In the genomic region with DNA sequence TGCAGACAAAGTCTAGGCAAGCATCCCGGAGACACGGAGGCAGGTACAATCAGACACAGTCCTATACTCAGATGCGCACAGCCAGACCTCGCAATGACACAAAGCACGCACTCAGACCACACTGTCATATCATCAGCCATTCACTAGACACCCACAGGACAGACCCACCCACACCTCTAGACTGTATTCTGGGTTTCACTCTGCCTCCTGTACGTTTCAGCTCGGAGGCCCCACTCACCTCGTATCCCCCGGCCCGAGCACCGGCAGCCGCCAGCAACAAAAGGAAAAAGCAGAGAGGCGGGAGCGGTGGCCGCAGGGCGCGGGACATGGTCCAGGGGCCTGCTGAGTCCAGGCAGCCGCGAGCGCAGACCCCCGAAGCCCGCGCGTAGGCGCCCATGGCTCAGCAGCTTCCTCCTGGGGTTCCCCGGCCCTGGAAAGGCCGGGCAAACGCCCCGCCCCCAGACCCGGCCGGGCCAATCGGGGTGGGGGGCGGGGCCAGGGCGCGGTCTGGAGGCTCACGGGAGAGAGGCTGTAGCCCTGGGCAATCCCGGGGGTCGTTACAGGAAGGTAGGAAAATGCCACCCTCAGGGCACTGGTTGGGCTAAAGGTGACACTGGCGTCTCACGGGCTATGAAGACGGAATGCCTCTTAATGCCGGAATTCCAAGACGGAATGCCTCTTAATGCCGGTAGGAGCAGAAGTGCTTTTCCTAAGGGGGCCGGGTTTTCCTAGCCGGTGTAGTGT, we compare ENCODE assay signal across 8 cellular contexts. TPM values are rescaled to one million over a fixed set of nuclear protein-coding genes. Genes with fewer than 3 reads are reported as not detected.
A peak's percentile ranks its signal among the peaks of the same experiment; 100 is the strongest.
DNase-seq lines count a peak whose midpoint lies in the region; ATAC-seq and TF ChIP-seq lines count a peak whose summit lies in the region.

Gene MAN2B1, minus strand, starts transcription at position 438 of the 744 bp plus-strand sequence. Its CDS starts 41 bp downstream, at position 397.
A gene with protein sequence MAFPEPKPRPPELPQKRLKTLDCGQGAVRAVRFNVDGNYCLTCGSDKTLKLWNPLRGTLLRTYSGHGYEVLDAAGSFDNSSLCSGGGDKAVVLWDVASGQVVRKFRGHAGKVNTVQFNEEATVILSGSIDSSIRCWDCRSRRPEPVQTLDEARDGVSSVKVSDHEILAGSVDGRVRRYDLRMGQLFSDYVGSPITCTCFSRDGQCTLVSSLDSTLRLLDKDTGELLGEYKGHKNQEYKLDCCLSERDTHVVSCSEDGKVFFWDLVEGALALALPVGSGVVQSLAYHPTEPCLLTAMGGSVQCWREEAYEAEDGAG (plus strand): TSS at position 503 of the 744 bp plus-strand sequence. CDS start 2,984 bp downstream, outside the sequence.

- DNase-seq in A172 (ENCODE audit: low spot score): peak; percentile 52
- peak; percentile 67 for DNase-seq in HT-29 (ENCODE audit: low spot score)
- DNase-seq in activated CD8-positive, alpha-beta memory T cell treated with anti-CD3 and anti-CD28 coated beads, Interleukin-2, amount 50 U/mL, for 48 hours: peak; percentile 91
- peak; percentile 96 for DNase-seq in epidermal melanocyte (ENCODE audit: insufficient read length, low spot score)
- DNase-seq in stimulated activated CD8-positive, alpha-beta memory T cell treated with anti-CD3 and anti-CD28 coated beads, Interleukin-2, amount 100 ng/mL, for 48 hours (ENCODE audit: low read depth in 2 of 2): peak; percentile 72 to 83

- peaks cover 43% of the 10 kb centered on the region for H3K4me1 ChIP-seq in OCI-LY1 (ENCODE audit: insufficient read depth, low read length, severe bottlenecking)
- peaks cover 59% of the 10 kb centered on the region for H3K4me1 ChIP-seq in mononuclear cell (ENCODE audit: insufficient read depth, low read length)

- peak within 1 kb of the TSS; percentile 78 for H3K27ac ChIP-seq in OCI-LY1 (ENCODE audit: low read depth, low read length, poor library complexity, severe bottlenecking)

- H3K4me3 ChIP-seq in OCI-LY1 (ENCODE audit: low read depth, low read length, poor library complexity, severe bottlenecking): peak within 1 kb of the TSS; percentile 87
- peak within 1 kb of the TSS; percentile 74 for H3K4me3 ChIP-seq in mononuclear cell (ENCODE audit: low read length)

- H3K9me3 ChIP-seq in OCI-LY1 (ENCODE audit: low read length): no peaks in the 10 kb centered on the region
- H3K9me3 ChIP-seq in mononuclear cell (ENCODE audit: low read depth, low read length): no peaks in the 10 kb centered on the region

- peak within 1 kb of the TSS; percentile 93 for H3K4me2 ChIP-seq in OCI-LY1 (ENCODE audit: low read length)

- no peaks in the 10 kb centered on the region for H3K79me2 ChIP-seq in OCI-LY1 (ENCODE audit: insufficient read depth, low read length)

- H2AFZ ChIP-seq in OCI-LY1 (ENCODE audit: low read length): no peak within 1 kb of the TSS

- ATAC-seq in GM18861 (IDR thresholded peaks at IDR 0.05; ENCODE audit: unreplicated experiment): peak; percentile 37

- no peaks in the 10 kb centered on the region for H3K27me3 ChIP-seq in OCI-LY1 (ENCODE audit: insufficient read depth, low read length)
- H3K27me3 ChIP-seq in mononuclear cell (ENCODE audit: insufficient read depth, low read length): no peaks in the 10 kb centered on the region

- no peaks in the 10 kb centered on the region for H3F3A ChIP-seq in OCI-LY1 (ENCODE audit: insufficient read depth, low read length)

- H3K9me2 ChIP-seq in OCI-LY1 (ENCODE audit: low read depth, low read length): no peaks in the 10 kb centered on the region

- peaks cover 31% of the 10 kb centered on the region for H3K36me3 ChIP-seq in OCI-LY1 (ENCODE audit: insufficient read depth, low read length)

- peak within 1 kb of the TSS; percentile 81 for H3K9ac ChIP-seq in OCI-LY1 (ENCODE audit: low read length)

- no peak for TF ChIP-seq CTCF in OCI-LY1 (IDR thresholded peaks at IDR 0.05; ENCODE audit: low read length)

- H4K20me1 ChIP-seq in OCI-LY1 (ENCODE audit: insufficient read depth, low read length): no peaks in the 10 kb centered on the region

RNA-seq across cellular contexts. Expression of gene MAN2B1, which starts in this region (rescaled TPM):
- 45.7 and 65.6 TPM in 2 replicates for total RNA-seq in A172 (2014; rRNA removed; shearing (Covaris generic))
- total RNA-seq in HT-29 (2014; rRNA removed; shearing (Covaris generic)): 18.4 and 35.1 TPM in 2 replicates
- total RNA-seq in mononuclear cell: 143 TPM

RNA-seq across cellular contexts. Expression of the second gene that starts in this region (rescaled TPM):
- total RNA-seq in A172 (2014; rRNA removed; shearing (Covaris generic)): 14.9 and 15.1 TPM in 2 replicates
- 21.7 and 22.1 TPM in 2 replicates for total RNA-seq in HT-29 (2014; rRNA removed; shearing (Covaris generic))
- total RNA-seq in mononuclear cell: 3.4 TPM

Comparison
In these comparisons a context has a peak if more than half of its experiments do, and no peak if none do; other contexts are left out.
1. Peak in every context shown above with its lines: DNase-seq, ATAC-seq, H3K4me3 ChIP-seq and H3K27ac ChIP-seq.